ENCODE assay signal across 1 cellular context in genomic region chr4:385934-386707, GRCh38.
TF ChIP-seq lines count a peak whose summit lies in the region.

No MANE protein-coding gene starts in this region.

TF ChIP-seq in WTC11, 78 proteins besides CTCF, POLR2A, EP300 and RAD21 (continued from another document):
- TF ChIP-seq STAT6 (CRISPR knock-in tag; conservative IDR thresholded peaks at IDR 0.05; ENCODE audit: low read depth) = no peak
- peak; percentile 52; the same call in 1 of the 2 replicates for TF ChIP-seq SP1 (CRISPR knock-in tag; conservative IDR thresholded peaks at IDR 0.05)
- TF ChIP-seq TEAD1 (CRISPR knock-in tag; IDR thresholded peaks at IDR 0.05) = no peak
- no peak for TF ChIP-seq NR2C2 (CRISPR knock-in tag; IDR thresholded peaks at IDR 0.05)
- 0 out of 2 replicates have a peak, but pooled peaks have one; percentile 37 for TF ChIP-seq E2F5 (CRISPR knock-in tag; IDR thresholded peaks at IDR 0.05)
- no peak for TF ChIP-seq PRRX2 (CRISPR knock-in tag; IDR thresholded peaks at IDR 0.05)
- no peak for TF ChIP-seq NR3C1 (CRISPR knock-in tag; conservative IDR thresholded peaks at IDR 0.05; ENCODE audit: low read depth)
- TF ChIP-seq ZNF232 (CRISPR knock-in tag; IDR thresholded peaks at IDR 0.05) = no peak
- TF ChIP-seq KAT7 (CRISPR knock-in tag; IDR thresholded peaks at IDR 0.05; ENCODE audit: borderline replicate concordance) = no peak
- no peak for TF ChIP-seq FOXJ3 (CRISPR knock-in tag; IDR thresholded peaks at IDR 0.05; ENCODE audit: borderline replicate concordance)
- no peak for TF ChIP-seq EMX1 (CRISPR knock-in tag; IDR thresholded peaks at IDR 0.05)
